In genomic region chr6:16511723-16512584, GRCh38 we compare ENCODE assay signal across 7 cellular contexts.
DNase-seq lines count a peak whose midpoint lies in the region; ATAC-seq and TF ChIP-seq lines count a peak whose summit lies in the region.

No MANE protein-coding gene starts in this region.

- peak; percentile 76 for DNase-seq in activated CD4-positive, alpha-beta memory T cell treated with anti-CD3 and anti-CD28 coated beads for 36 hours
- DNase-seq in kidney glomerular epithelial cell (lab: John Stamatoyannopoulos, UW) = no peak
- DNase-seq in GM19240 (ENCODE audit: insufficient read length, low spot score) = no peak
- DNase-seq in COLO829 (ENCODE audit: low spot score) = no peak

- H3K27me3 Mint-ChIP-seq in activated CD4-positive, alpha-beta memory T cell treated with anti-CD3 and anti-CD28 coated beads for 36 hours = no peaks in the 10 kb centered on the region

- no peaks in the 10 kb centered on the region for H3K9me3 Mint-ChIP-seq in activated CD4-positive, alpha-beta memory T cell treated with anti-CD3 and anti-CD28 coated beads for 36 hours

- intact Hi-C loops in activated CD4-positive, alpha-beta memory T cell treated with anti-CD3 and anti-CD28 coated beads for 36 hours (cut with micrococcal nuclease) = loop anchor here (1.0 to 5.0 kb wide), 13 partner anchors 21 to 250 kb away; no protein-coding TSS in a partner anchor

- H3K4me1 ChIP-seq in neutrophil (ENCODE audit: control insufficient read depth in 1 of 2, insufficient read depth in 1 of 2, low read depth in 1 of 2, low read length in 1 of 2) = peaks cover 4 to 24% of the 10 kb centered on the region in 2 experiments

- H3K36me3 Mint-ChIP-seq in activated CD4-positive, alpha-beta memory T cell treated with anti-CD3 and anti-CD28 coated beads for 36 hours = peaks cover 7% of the 10 kb centered on the region

- H3K4me3 ChIP-seq in neutrophil (ENCODE audit: low read depth in 1 of 2, low read length in 1 of 2) = no peak overlapping the region

- peak overlapping the region; percentile 20 for H3K4me3 Mint-ChIP-seq in activated CD4-positive, alpha-beta memory T cell treated with anti-CD3 and anti-CD28 coated beads for 36 hours

- TF ChIP-seq CTCF in neutrophil (IDR thresholded peaks at IDR 0.05) = no peak

- peaks cover 16% of the 10 kb centered on the region for H3K36me3 ChIP-seq in neutrophil

- no peaks in the 10 kb centered on the region for H3K27me3 ChIP-seq in neutrophil

- CTCF ChIA-PET in activated CD4-positive, alpha-beta memory T cell treated with anti-CD3 and anti-CD28 coated beads for 36 hours (lab: Charles Lee) = interaction anchor here (0.6 to 7.2 kb wide), 48 partner anchors 9 to 574 kb away, joined by 3 to 62 read pairs (median 4); partner anchors contain the start of gene ATXN1

- H3K27ac ChIP-seq in neutrophil = peak overlapping the region; percentile 57

- no peaks in the 10 kb centered on the region for H3K9me3 ChIP-seq in neutrophil

- ATAC-seq in GM19455 (IDR thresholded peaks at IDR 0.05; ENCODE audit: unreplicated experiment) = peak; percentile 66
- peak; percentile 58 for ATAC-seq in HG03196 (IDR thresholded peaks at IDR 0.05; ENCODE audit: unreplicated experiment)

- POLR2A ChIA-PET in activated CD4-positive, alpha-beta memory T cell treated with anti-CD3 and anti-CD28 coated beads for 36 hours (lab: Charles Lee) = interaction anchor here (0.8 to 3.5 kb wide), 11 partner anchors 22 to 251 kb away, joined by 3 to 19 read pairs (median 6); partner anchors contain the start of gene ATXN1

- H3K4me1 Mint-ChIP-seq in activated CD4-positive, alpha-beta memory T cell treated with anti-CD3 and anti-CD28 coated beads for 36 hours (ENCODE audit: low read depth) = peaks cover 59% of the 10 kb centered on the region

- H3K27ac Mint-ChIP-seq in activated CD4-positive, alpha-beta memory T cell treated with anti-CD3 and anti-CD28 coated beads for 36 hours = peak overlapping the region; percentile 89
